In genomic region chr6:155429321-155429893, GRCh38 we compare ENCODE assay signal across 38 cellular contexts. TPM values are rescaled to one million over a fixed set of nuclear protein-coding genes. Genes with fewer than 3 reads are reported as not detected.
"Had no signal": no experiment of that assay in that cellular context is flagged by ENCODE, and none has a peak within 500 bp of the region (broad histone marks: within the 10 kb centered on the region; RNA-seq: fewer than 3 reads in every experiment).

No MANE protein-coding gene starts in this region.

- FAIRE-seq: RCC 7860 had no signal

- H3K27me3 ChIP-seq: adrenal gland, MG63 had no signal

- H3K4me3 ChIP-seq: adrenal gland, MG63 had no signal

- H3K9me3 Mint-ChIP-seq: activated T-helper 17 cell treated with anti-CD3 and anti-CD28 coated beads, Interleukin-2, amount 50 U/mL, for 72 hours; brain had no signal

- H3K36me3 ChIP-seq: adrenal gland, MG63, WERI-Rb-1 had no signal

- H3K4me1 ChIP-seq: adrenal gland had no signal

- H3K36me3 Mint-ChIP-seq: activated CD8-positive, alpha-beta memory T cell treated with anti-CD3 and anti-CD28 coated beads, Interleukin-2, amount 10 ng/mL, durations not matched to agents 7 days and 5 days; brain had no signal

- H3K27ac ChIP-seq: adrenal gland, RWPE1, WERI-Rb-1 had no signal

- H3K4me3 Mint-ChIP-seq: activated CD4-positive, alpha-beta memory T cell treated with anti-CD3 and anti-CD28 coated beads, Interleukin-2, amount 10 ng/mL, durations not matched to agents 7 days and 5 days; activated CD8-positive, alpha-beta memory T cell treated with anti-CD3 and anti-CD28 coated beads, Interleukin-2, amount 10 ng/mL, durations not matched to agents 7 days and 5 days; activated T-cell treated with anti-CD3 and anti-CD28 coated beads, Interleukin-2, amount 50 U/mL, for 72 hours; activated T-helper 17 cell treated with anti-CD3 and anti-CD28 coated beads, Interleukin-2, amount 50 U/mL, for 72 hours; brain had no signal

- H3K27me3 Mint-ChIP-seq: activated CD4-positive, alpha-beta memory T cell treated with anti-CD3 and anti-CD28 coated beads, Interleukin-2, amount 10 ng/mL, durations not matched to agents 7 days and 5 days; activated CD8-positive, alpha-beta memory T cell treated with anti-CD3 and anti-CD28 coated beads, Interleukin-2, amount 10 ng/mL, durations not matched to agents 7 days and 5 days; activated T-helper 17 cell treated with anti-CD3 and anti-CD28 coated beads, Interleukin-2, amount 50 U/mL, for 72 hours had no signal

- ATAC-seq: activated CD8-positive, alpha-beta memory T cell treated with anti-CD3 and anti-CD28 coated beads, Interleukin-2, amount 10 ng/mL, durations not matched to agents 7 days and 5 days; activated naive CD4-positive, alpha-beta T cell treated with anti-CD3 and anti-CD28 coated beads, Interleukin-2, amount 50 U/mL, for 72 hours; activated T-cell treated with anti-CD3 and anti-CD28 coated beads, Interleukin-2, amount 50 U/mL, for 72 hours; activated T-helper 17 cell treated with anti-CD3 and anti-CD28 coated beads, Interleukin-2, amount 50 U/mL, for 72 hours; PC-3; Right ventricle myocardium inferior had no signal

- H3K9me3 ChIP-seq: adrenal gland, MG63 had no signal

- DNase-seq: activated CD4-positive, alpha-beta memory T cell treated with anti-CD3 and anti-CD28 coated beads, Interleukin-2, amount 10 ng/mL, durations not matched to agents 7 days and 5 days; activated CD4-positive, alpha-beta T cell treated with anti-CD3 and anti-CD28 coated beads for 1 hour; activated CD4-positive, alpha-beta T cell treated with anti-CD3 and anti-CD28 coated beads for 48 hours; activated CD4-positive, CD25-positive, alpha-beta regulatory T cell; activated CD8-positive, alpha-beta memory T cell treated with anti-CD3 and anti-CD28 coated beads for 24 hours; activated CD8-positive, alpha-beta memory T cell treated with anti-CD3 and anti-CD28 coated beads, Interleukin-2, amount 10 ng/mL, durations not matched to agents 7 days and 5 days; activated CD8-positive, alpha-beta memory T cell treated with anti-CD3 and anti-CD28 coated beads, Interleukin-2, amount 50 U/mL, for 48 hours; activated effector memory CD4-positive, alpha-beta T cell treated with anti-CD3 and anti-CD28 coated beads, Interleukin-2, amount 50 U/mL, for 16 hours; activated naive CD4-positive, alpha-beta T cell; activated T-cell treated with anti-CD3 and anti-CD28 coated beads, Interleukin-2, amount 50 U/mL, for 72 hours; adrenal gland; anterior cingulate cortex; caudate nucleus; cerebellar nuclear complex; Kasumi-1; MG63; NCI-H1048; NCI-H1105 treated with DMSO at 0.1 percent for 48 hours; NCI-H1436; NCI-H1694; NCI-H1930; NCI-H345; NCI-H524 treated with DMSO at 0.1 percent for 48 hours; PC-3; SIG-M5; T1000; WERI-Rb-1 had no signal

- H3K27ac Mint-ChIP-seq: activated CD4-positive, alpha-beta memory T cell treated with anti-CD3 and anti-CD28 coated beads, Interleukin-2, amount 10 ng/mL, durations not matched to agents 7 days and 5 days; activated CD8-positive, alpha-beta memory T cell treated with anti-CD3 and anti-CD28 coated beads, Interleukin-2, amount 10 ng/mL, durations not matched to agents 7 days and 5 days; activated naive CD4-positive, alpha-beta T cell treated with anti-CD3 and anti-CD28 coated beads, Interleukin-2, amount 50 U/mL, for 72 hours; activated T-cell treated with anti-CD3 and anti-CD28 coated beads, Interleukin-2, amount 50 U/mL, for 72 hours; activated T-helper 17 cell treated with anti-CD3 and anti-CD28 coated beads, Interleukin-2, amount 50 U/mL, for 72 hours had no signal

RNA-seq across cellular contexts. Expression of gene NOX3, which starts 26.2 kb away (rescaled TPM):
- total RNA-seq: activated CD4-positive, alpha-beta memory T cell treated with anti-CD3 and anti-CD28 coated beads, Interleukin-2, amount 10 ng/mL, durations not matched to agents 7 days and 5 days; activated CD8-positive, alpha-beta memory T cell treated with anti-CD3 and anti-CD28 coated beads, Interleukin-2, amount 10 ng/mL, durations not matched to agents 7 days and 5 days; activated naive CD4-positive, alpha-beta T cell treated with anti-CD3 and anti-CD28 coated beads, Interleukin-2, amount 50 U/mL, for 72 hours; activated T-cell treated with anti-CD3 and anti-CD28 coated beads, Interleukin-2, amount 50 U/mL, for 72 hours; activated T-helper 17 cell treated with anti-CD3 and anti-CD28 coated beads, Interleukin-2, amount 50 U/mL, for 72 hours; adrenal gland; bronchial epithelial cell; NCI-H460; PC-3; Right ventricle myocardium inferior; SK-MEL-5; T-helper 1 cell treated with Interleukin-12 subunit alpha and Interleukin-12 subunit beta and Interleukin-4 antibody, amounts not matched to agents 30 ng/mL and 1 ng/mL, for 36 hours; T-helper 2 cell treated with Interferon-gamma antibody and Interleukin-4, amounts not matched to agents 100 ng/mL and 5 ng/mL, for 36 hours had no signal
